Comparison of ENCODE assay signal across 13 cellular contexts in the genomic region with DNA sequence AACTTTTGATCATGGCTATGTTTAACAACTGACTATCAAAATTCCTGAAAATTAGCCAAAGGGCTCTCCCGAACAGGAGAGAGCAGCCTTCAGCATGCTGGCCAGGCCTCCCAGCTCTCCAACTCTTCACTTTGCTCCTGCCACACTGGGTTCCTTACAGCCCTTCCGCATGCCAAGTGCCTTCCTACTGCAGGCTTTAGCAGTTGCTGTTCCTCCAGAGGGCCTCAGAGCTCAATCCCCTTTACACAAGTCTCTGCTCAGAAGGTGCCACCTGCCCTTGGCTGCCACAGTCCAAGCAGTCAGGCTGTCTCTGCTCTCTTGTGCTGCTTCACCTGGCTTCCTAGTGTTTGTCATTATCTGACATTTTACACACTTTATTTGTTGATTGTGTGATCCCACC.
"Had no signal": no experiment of that assay in that cellular context is flagged by ENCODE, and none has a peak within 500 bp of the region (broad histone marks: within the 10 kb centered on the region; RNA-seq: fewer than 3 reads in every experiment).

No MANE protein-coding gene starts in this region.

- H3K9me3 Mint-ChIP-seq: activated CD4-positive, alpha-beta memory T cell treated with anti-CD3 and anti-CD28 coated beads, Interleukin-2, amount 10 ng/mL, durations not matched to agents 7 days and 5 days had no signal

- H3K4me3 ChIP-seq: ascending aorta, esophagus squamous epithelium, ovary, upper lobe of right lung had no signal

- H3K27ac ChIP-seq: ascending aorta, esophagus squamous epithelium, ovary, upper lobe of right lung had no signal

- H3K27me3 Mint-ChIP-seq: activated CD4-positive, alpha-beta memory T cell treated with anti-CD3 and anti-CD28 coated beads, Interleukin-2, amount 10 ng/mL, durations not matched to agents 7 days and 5 days had no signal

- H3K4me3 Mint-ChIP-seq: activated CD4-positive, alpha-beta memory T cell treated with anti-CD3 and anti-CD28 coated beads, Interleukin-2, amount 10 ng/mL, durations not matched to agents 7 days and 5 days had no signal

- ATAC-seq: left lobe of liver, upper lobe of right lung had no signal

- H3K9me3 ChIP-seq: ascending aorta, esophagus squamous epithelium, ovary, upper lobe of right lung had no signal

- H3K27me3 ChIP-seq: ascending aorta, esophagus squamous epithelium, ovary, upper lobe of right lung had no signal

- H3K36me3 ChIP-seq: ascending aorta, esophagus squamous epithelium, ovary, upper lobe of right lung had no signal

- DNase-seq: activated CD4-positive, alpha-beta memory T cell treated with anti-CD3 and anti-CD28 coated beads, Interleukin-2, amount 10 ng/mL, durations not matched to agents 7 days and 5 days; activated CD8-positive, alpha-beta memory T cell treated with anti-CD3 and anti-CD28 coated beads, Interleukin-2, amount 50 U/mL, for 4 hours; esophagus squamous epithelium; foreskin fibroblast; mammary epithelial cell; ovary; stimulated activated CD4-positive, alpha-beta T cell treated with anti-CD3 and anti-CD28 coated beads, Interleukin-12 subunit alpha, Interleukin-12 subunit beta, amount 100 ng/mL, for 4 hours; stimulated activated naive CD4-positive, alpha-beta T cell treated with Interleukin-2 at 50 U/mL for 16 hours; upper lobe of right lung had no signal

- H3K27ac Mint-ChIP-seq: activated CD4-positive, alpha-beta memory T cell treated with anti-CD3 and anti-CD28 coated beads, Interleukin-2, amount 10 ng/mL, durations not matched to agents 7 days and 5 days had no signal

- FAIRE-seq: bronchial epithelial cell, islet of Langerhans had no signal

- H3K4me1 ChIP-seq: ascending aorta, esophagus squamous epithelium, upper lobe of right lung had no signal

- H3K4me1 Mint-ChIP-seq: activated CD4-positive, alpha-beta memory T cell treated with anti-CD3 and anti-CD28 coated beads, Interleukin-2, amount 10 ng/mL, durations not matched to agents 7 days and 5 days had no signal
